ENCODE assay signal across 15 cellular contexts in the genomic region with DNA sequence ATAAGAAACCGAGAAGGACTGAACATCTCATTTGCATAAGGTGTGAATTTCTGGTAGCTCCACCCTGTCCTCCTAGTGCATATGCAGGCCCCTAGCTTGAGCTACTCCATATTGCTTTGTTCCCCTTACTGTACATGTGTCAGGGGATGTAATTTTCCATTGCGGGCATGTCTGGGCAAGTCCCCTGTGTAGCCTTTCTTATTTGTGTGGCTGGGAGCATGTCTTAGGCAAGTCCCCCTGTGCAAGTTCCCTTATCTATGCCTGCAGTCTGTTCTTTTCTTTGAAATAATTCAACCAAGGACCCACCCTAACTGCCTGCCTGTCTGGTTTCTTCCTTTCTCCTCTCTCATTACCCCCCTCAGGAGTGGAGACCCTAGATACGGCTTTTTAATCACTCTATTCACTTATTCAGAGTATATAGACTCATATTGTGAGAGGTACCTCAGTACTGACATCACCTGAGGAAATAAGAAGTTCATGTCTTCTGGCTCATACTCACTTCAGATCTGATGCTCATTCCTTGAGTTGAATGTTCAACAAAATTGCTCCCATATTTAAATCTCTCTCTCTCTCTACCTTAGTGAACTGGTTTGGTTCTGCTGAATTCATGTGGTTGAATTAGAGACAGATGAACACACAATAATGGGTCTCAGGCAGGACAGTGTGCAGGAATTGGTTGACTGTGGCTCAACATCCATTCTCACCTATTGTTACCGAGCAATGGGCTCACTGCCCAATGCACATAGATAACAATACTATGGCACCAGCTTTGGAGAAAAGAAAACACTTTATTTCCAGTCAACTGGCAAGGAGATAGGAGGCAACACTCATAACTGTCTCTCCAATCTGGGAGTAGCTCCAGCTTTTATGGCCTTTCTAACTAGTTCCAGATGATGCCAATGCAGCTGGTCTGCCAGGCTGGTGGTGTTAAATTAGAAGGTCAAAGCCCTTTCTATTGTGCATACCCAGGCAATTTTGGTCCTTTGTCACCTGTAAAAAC. TPM values are rescaled to one million over a fixed set of nuclear protein-coding genes. Genes with fewer than 3 reads are reported as not detected.
DNase-seq lines count a peak whose midpoint lies in the region; ATAC-seq and TF ChIP-seq lines count a peak whose summit lies in the region.
"Had no signal": no experiment of that assay in that cellular context is flagged by ENCODE, and none has a peak within 500 bp of the region (broad histone marks: within the 10 kb centered on the region; RNA-seq: fewer than 3 reads in every experiment).

No MANE protein-coding gene starts in this region.

- no peak for ATAC-seq in HG03520 (IDR thresholded peaks at IDR 0.05; ENCODE audit: unreplicated experiment)

- TF ChIP-seq CTCF in chondrocyte (IDR thresholded peaks at IDR 0.05) = no peak

- no peak overlapping the region for H3K9ac ChIP-seq in adipocyte (ENCODE audit: low read length)
- H3K9ac ChIP-seq: parathyroid adenoma had no signal

- H3K36me3 Mint-ChIP-seq in chondrocyte (ENCODE audit: low read depth) = no peaks in the 10 kb centered on the region

- H3K9me3 ChIP-seq in adipocyte (ENCODE audit: control insufficient read depth, low read length) = peaks cover 9% of the 10 kb centered on the region

- H3K36me3 ChIP-seq in adipocyte (ENCODE audit: control insufficient read depth, insufficient read depth, low read length, severe bottlenecking) = no peaks in the 10 kb centered on the region
- H3K36me3 ChIP-seq: heart left ventricle had no signal

- H3K27me3 Mint-ChIP-seq in chondrocyte (ENCODE audit: low read depth) = peaks cover 4% of the 10 kb centered on the region

- H3K27ac Mint-ChIP-seq in chondrocyte (ENCODE audit: unreplicated experiment) = no peak overlapping the region
- H3K27ac Mint-ChIP-seq: activated T-cell treated with anti-CD3 and anti-CD28 coated beads, Interleukin-2, amount 50 U/mL, for 24 hours; stimulated activated naive CD8-positive, alpha-beta T cell treated with anti-CD3 and anti-CD28 coated beads, Interleukin-15, Interleukin-2, amounts not matched to agents 100 ng/mL and 50 ng/mL, for 24 hours had no signal

- H3K27me3 ChIP-seq in adipocyte (replicated peaks; ENCODE audit: control insufficient read depth, insufficient read depth, low read length) = no peaks in the 10 kb centered on the region
- H3K27me3 ChIP-seq: heart left ventricle had no signal

- DNase-seq in SIG-M5 treated with dmso at 0.1 percent for 504 hours (lab: John Stamatoyannopoulos, UW; ENCODE audit: unreplicated experiment) = peak; percentile 70
- DNase-seq in SIG-M5 (lab: John Stamatoyannopoulos, UW) = no peak
- DNase-seq in HT1080 (ENCODE audit: low read depth) = peak; percentile 13
- peak; percentile 20 for DNase-seq in adipocyte (ENCODE audit: low read depth)
- peak; percentile 35 for DNase-seq in myocyte (ENCODE audit: low read depth)
- no peak for DNase-seq in chondrocyte (ENCODE audit: low spot score)
- DNase-seq in NCI-H1694 treated with DMSO at 0.1 percent for 48 hours (lab: John Stamatoyannopoulos, UW) = no peak
- DNase-seq: activated T-cell treated with anti-CD3 and anti-CD28 coated beads, Interleukin-2, amount 50 U/mL, for 24 hours; cerebellar nuclear complex; heart left ventricle; NCI-H1048; stimulated activated CD4-positive, alpha-beta T cell treated with anti-CD3 and anti-CD28 coated beads, Interleukin-1b, Interleukin-23, amount 100 ng/mL, for 48 hours had no signal

- H3K4me3 Mint-ChIP-seq in chondrocyte (ENCODE audit: unreplicated experiment) = no peak overlapping the region
- H3K4me3 Mint-ChIP-seq: activated T-cell treated with anti-CD3 and anti-CD28 coated beads, Interleukin-2, amount 50 U/mL, for 24 hours; stimulated activated naive CD8-positive, alpha-beta T cell treated with anti-CD3 and anti-CD28 coated beads, Interleukin-15, Interleukin-2, amounts not matched to agents 100 ng/mL and 50 ng/mL, for 24 hours had no signal

- H3K4me1 Mint-ChIP-seq in chondrocyte (ENCODE audit: low read depth) = peaks cover 12% of the 10 kb centered on the region

- H3K9me3 Mint-ChIP-seq in chondrocyte (ENCODE audit: low read depth) = peaks cover 6% of the 10 kb centered on the region

- no peak overlapping the region for H3K4me3 ChIP-seq in adipocyte (ENCODE audit: low read length)
- H3K4me3 ChIP-seq: heart left ventricle had no signal

- peaks cover 21% of the 10 kb centered on the region for H3K4me1 ChIP-seq in adipocyte (ENCODE audit: control insufficient read depth, insufficient read depth, low read length)
- H3K4me1 ChIP-seq: parathyroid adenoma had no signal

RNA-seq across cellular contexts. Expression of a gene that starts 27.9 kb away (rescaled TPM):
- 1.4 and 1.7 TPM in 2 replicates for total RNA-seq in HT1080 (2014; rRNA removed; shearing (Covaris generic))
- polyA plus RNA-seq in HT1080 (2015; cell fraction: cytosol; rRNA removed) = 1.7 and 2.7 TPM in 2 replicates
- 3.8 and 4.0 TPM in 2 replicates for polyA plus RNA-seq in HT1080 (2015; cell fraction: nucleus; rRNA removed)
- 2.2 and 3.6 TPM in 2 replicates for total RNA-seq in myocyte
- polyA plus RNA-seq in myocyte (2012) = 1.3 TPM
- 2.3 to 5.0 TPM (median 4.3 TPM) in 3 replicates for total RNA-seq in chondrocyte

Comparison
In these comparisons a context has a peak if more than half of its experiments do, and no peak if none do; other contexts are left out.
1. DNase-seq: peak in SIG-M5 treated with dmso at 0.1 percent for 504 hours (single experiment), HT1080 (single experiment), adipocyte (single experiment) and myocyte (single experiment); none in SIG-M5 (single experiment), chondrocyte (single experiment) and NCI-H1694 treated with DMSO at 0.1 percent for 48 hours (single experiment).